In the genomic region with DNA sequence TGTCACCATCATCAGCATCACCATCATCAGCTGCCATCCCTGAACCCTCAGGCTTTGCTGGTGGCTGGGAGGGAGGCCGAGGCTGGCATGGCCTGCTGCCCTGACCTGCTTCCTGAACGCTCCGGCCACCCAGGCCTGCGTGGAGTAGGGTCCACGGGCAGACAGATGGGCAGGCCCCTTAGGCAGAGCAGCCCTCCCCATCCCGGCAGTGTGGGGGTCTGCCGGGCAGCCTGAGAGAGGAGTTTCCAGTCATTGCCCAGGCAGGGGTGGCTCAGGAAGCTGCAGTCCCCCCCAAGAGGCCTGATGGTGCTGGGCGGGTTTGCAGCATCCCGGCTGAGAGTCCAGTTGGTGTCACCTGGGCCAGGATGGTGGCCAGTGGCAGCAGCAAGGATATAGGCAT, we compare ENCODE assay signal across 26 cellular contexts. TPM values are rescaled to one million over a fixed set of nuclear protein-coding genes. Genes with fewer than 3 reads are reported as not detected.
DNase-seq lines count a peak whose midpoint lies in the region; ATAC-seq and TF ChIP-seq lines count a peak whose summit lies in the region.
"Had no signal": no experiment of that assay in that cellular context is flagged by ENCODE, and none has a peak within 500 bp of the region (broad histone marks: within the 10 kb centered on the region; RNA-seq: fewer than 3 reads in every experiment).

No MANE protein-coding gene starts in this region.

- no peak overlapping the region for H4K91ac ChIP-seq in trophoblast cell (ENCODE audit: low read depth, low read length)

- H4K8ac ChIP-seq in trophoblast cell (ENCODE audit: low read depth, low read length): no peak overlapping the region

- TF ChIP-seq POLR2A in thyroid gland (IDR thresholded peaks at IDR 0.05): no peak

- peak overlapping the region; percentile 30 for H2AK5ac ChIP-seq in trophoblast cell (ENCODE audit: low read length)

- H3K23ac ChIP-seq in trophoblast cell (ENCODE audit: low read length): no peak overlapping the region

- peak overlapping the region; percentile 92 to 99 (median 96) for H3K27ac ChIP-seq in heart right ventricle
- peak overlapping the region; percentile 43 to 78 for H3K27ac ChIP-seq in right atrium auricular region
- H3K27ac ChIP-seq in trophoblast cell (ENCODE audit: low read depth, low read length): no peak overlapping the region
- H3K27ac ChIP-seq in thyroid gland: peak overlapping the region; percentile 41 to 49 (median 48)
- no peak overlapping the region for H3K27ac ChIP-seq in endodermal cell (ENCODE audit: low read depth, low read length)
- H3K27ac ChIP-seq: ovary, vagina had no signal

- no peak overlapping the region for H2AFZ ChIP-seq in trophoblast cell (ENCODE audit: insufficient read depth, low read length, poor library complexity)

- intact Hi-C loops in heart right ventricle (cut with DNase I): loop anchor here in 1 of 10 donors (5.0 kb wide), 1 partner anchor 57 kb away; a partner anchor contains a TSS
- intact Hi-C loops in left ventricle myocardium superior (cut with micrococcal nuclease): no loop called here
- intact Hi-C loops in thyroid gland (cut with DNase I): no loop called here

- TF ChIP-seq CTCF in heart right ventricle (IDR thresholded peaks at IDR 0.05): no peak
- TF ChIP-seq CTCF in right atrium auricular region (IDR thresholded peaks at IDR 0.05): no peak
- TF ChIP-seq CTCF in thyroid gland (IDR thresholded peaks at IDR 0.05): no peak
- TF ChIP-seq CTCF in endodermal cell (conservative IDR thresholded peaks at IDR 0.05): no peak

- peak overlapping the region in 3 of 10 donors; percentile 9 to 76 (median 75) for H3K4me3 ChIP-seq in heart right ventricle
- H3K4me3 ChIP-seq in right atrium auricular region: no peak overlapping the region
- no peak overlapping the region for H3K4me3 ChIP-seq in trophoblast cell (ENCODE audit: low read depth, low read length)
- no peak overlapping the region for H3K4me3 ChIP-seq in thyroid gland (replicated peaks in 1 of 3)
- H3K4me3 ChIP-seq in endodermal cell (ENCODE audit: low read length): no peak overlapping the region
- H3K4me3 ChIP-seq: ovary, Peyer's patch, vagina had no signal

- H3K9ac ChIP-seq in trophoblast cell (ENCODE audit: low read length): no peak overlapping the region
- H3K9ac ChIP-seq in endodermal cell (ENCODE audit: extremely low read depth, low read length, poor library complexity, severe bottlenecking): no peak overlapping the region

- no peaks in the 10 kb centered on the region for H3K79me1 ChIP-seq in trophoblast cell (ENCODE audit: low read length)

- H3K27me3 Mint-ChIP-seq in endodermal cell (ENCODE audit: insufficient read depth): no peaks in the 10 kb centered on the region

- no peak overlapping the region for H4K12ac ChIP-seq in trophoblast cell (ENCODE audit: low read depth, low read length)

- no peak overlapping the region for H3K4me2 ChIP-seq in trophoblast cell (ENCODE audit: low read length)

- H3K4me1 ChIP-seq in heart right ventricle: peaks cover 0 to 58% (median 32%) of the 10 kb centered on the region in 9 donors
- peaks cover 0 to 28% of the 10 kb centered on the region in 2 donors for H3K4me1 ChIP-seq in right atrium auricular region
- H3K4me1 ChIP-seq in trophoblast cell (ENCODE audit: control insufficient read depth in 1 of 2, insufficient read depth in 2 of 2, low read length in 2 of 2): peaks cover 3 to 8% of the 10 kb centered on the region in 2 experiments
- no peaks in the 10 kb centered on the region for H3K4me1 ChIP-seq in thyroid gland
- H3K4me1 ChIP-seq in endodermal cell (ENCODE audit: control insufficient read depth, insufficient read depth, low read length): no peaks in the 10 kb centered on the region
- H3K4me1 ChIP-seq: vagina had no signal

- 70 to 71% methylated on average over 9 of the region's 9 CpGs for WGBS in heart right ventricle, 2 donors
- no CpG with 5 or more reads among the region's 9 CpGs for WGBS in trophoblast cell (ENCODE audit: extremely low coverage, insufficient coverage, insufficient read length)
- WGBS in thyroid gland, 2 donors: 71 to 73% methylated on average over 2 to 5 of the region's 9 CpGs
- WGBS in endodermal cell (ENCODE audit: insufficient coverage in 1 of 2, insufficient read length in 1 of 2), 2 experiments: 80 to 93% methylated on average over 2 to 9 of the region's 9 CpGs

- H3K9me3 ChIP-seq in heart right ventricle (no peaks in the 10 kb centered on the region), right atrium auricular region (no peaks in the 10 kb centered on the region), trophoblast cell (ENCODE audit: insufficient read depth, low read depth, low read length) (peaks cover 2% of the 10 kb centered on the region), thyroid gland (no peaks in the 10 kb centered on the region), endodermal cell (ENCODE audit: control insufficient read depth, low read length) (no peaks in the 10 kb centered on the region)
- H3K9me3 ChIP-seq: ovary, Peyer's patch, vagina had no signal

- H2BK5ac ChIP-seq in trophoblast cell (ENCODE audit: low read depth, low read length, poor library complexity): no peak overlapping the region

- no peaks in the 10 kb centered on the region for H3K79me2 ChIP-seq in trophoblast cell (ENCODE audit: control insufficient read depth, insufficient read depth, low read length, poor library complexity)

- H3K14ac ChIP-seq in trophoblast cell (ENCODE audit: low read length): no peak overlapping the region

- peaks cover 0 to 64% (median 0%) of the 10 kb centered on the region in 7 donors for H3K27me3 ChIP-seq in heart right ventricle
- H3K27me3 ChIP-seq in right atrium auricular region: no peaks in the 10 kb centered on the region
- H3K27me3 ChIP-seq in trophoblast cell (ENCODE audit: insufficient read depth, low read length): no peaks in the 10 kb centered on the region
- H3K27me3 ChIP-seq in thyroid gland: no peaks in the 10 kb centered on the region
- no peaks in the 10 kb centered on the region for H3K27me3 ChIP-seq in endodermal cell (ENCODE audit: control insufficient read depth, insufficient read depth, low read length, poor library complexity, severe bottlenecking)
- H3K27me3 ChIP-seq: ovary, vagina had no signal

- no peaks in the 10 kb centered on the region for H3K36me3 Mint-ChIP-seq in endodermal cell (ENCODE audit: low read depth)
- H3K36me3 Mint-ChIP-seq: CD8-positive, alpha-beta T cell; stimulated activated effector memory CD8-positive, alpha-beta T cell treated with anti-CD3 and anti-CD28 coated beads, Interleukin-12 subunit alpha, Interleukin-12 subunit beta, amount 100 ng/mL, for 72 hours had no signal

- H3K9me3 Mint-ChIP-seq in endodermal cell: no peaks in the 10 kb centered on the region
- H3K9me3 Mint-ChIP-seq: activated CD4-positive, alpha-beta memory T cell treated with anti-CD3 and anti-CD28 coated beads, Interleukin-2, amount 10 ng/mL, durations not matched to agents 7 days and 5 days; activated naive CD4-positive, alpha-beta T cell treated with anti-CD3 and anti-CD28 coated beads, Interleukin-2, amount 50 U/mL, for 24 hours; activated T-helper 2 cell treated with anti-CD3 and anti-CD28 coated beads, Interferon-gamma antibody, Interleukin-2, Interleukin-4, amounts not matched to agents 10 μg/mL and 5 μg/mL and 100 μg/mL, durations not matched to agents 14 hours and 24 hours and 36 hours; CD8-positive, alpha-beta T cell; stimulated activated effector memory CD8-positive, alpha-beta T cell treated with anti-CD3 and anti-CD28 coated beads, Interleukin-12 subunit alpha, Interleukin-12 subunit beta, amount 100 ng/mL, for 72 hours had no signal

- H3K4ac ChIP-seq in trophoblast cell (ENCODE audit: low read depth, low read length): no peak overlapping the region

- H3K27ac Mint-ChIP-seq in endodermal cell: no peak overlapping the region
- H3K27ac Mint-ChIP-seq: activated CD4-positive, alpha-beta memory T cell treated with anti-CD3 and anti-CD28 coated beads, Interleukin-2, amount 10 ng/mL, durations not matched to agents 7 days and 5 days; activated naive CD4-positive, alpha-beta T cell treated with anti-CD3 and anti-CD28 coated beads, Interleukin-2, amount 50 U/mL, for 24 hours; activated T-helper 2 cell treated with anti-CD3 and anti-CD28 coated beads, Interferon-gamma antibody, Interleukin-2, Interleukin-4, amounts not matched to agents 10 μg/mL and 5 μg/mL and 100 μg/mL, durations not matched to agents 14 hours and 24 hours and 36 hours; CD8-positive, alpha-beta T cell; stimulated activated effector memory CD8-positive, alpha-beta T cell treated with anti-CD3 and anti-CD28 coated beads, Interleukin-12 subunit alpha, Interleukin-12 subunit beta, amount 100 ng/mL, for 72 hours had no signal

- H3K18ac ChIP-seq in trophoblast cell (ENCODE audit: low read length): no peak overlapping the region

- no peaks in the 10 kb centered on the region for H3K4me1 Mint-ChIP-seq in endodermal cell
- H3K4me1 Mint-ChIP-seq: stimulated activated effector memory CD8-positive, alpha-beta T cell treated with anti-CD3 and anti-CD28 coated beads, Interleukin-12 subunit alpha, Interleukin-12 subunit beta, amount 100 ng/mL, for 72 hours had no signal

- no peak overlapping the region for H2BK12ac ChIP-seq in trophoblast cell (ENCODE audit: low read length)

- no peak for ATAC-seq in heart right ventricle
- no peak for ATAC-seq in left ventricle myocardium superior
- ATAC-seq: CD8-positive, alpha-beta T cell; stimulated activated effector memory CD8-positive, alpha-beta T cell treated with anti-CD3 and anti-CD28 coated beads, Interleukin-12 subunit alpha, Interleukin-12 subunit beta, amount 100 ng/mL, for 72 hours had no signal

- H2BK120ac ChIP-seq in trophoblast cell (ENCODE audit: insufficient read depth, low read length, poor library complexity): no peak overlapping the region

- H3K36me3 ChIP-seq in heart right ventricle: no peaks in the 10 kb centered on the region
- no peaks in the 10 kb centered on the region for H3K36me3 ChIP-seq in right atrium auricular region
- no peaks in the 10 kb centered on the region for H3K36me3 ChIP-seq in trophoblast cell (ENCODE audit: control insufficient read depth in 1 of 2, insufficient read depth in 2 of 2, low read length in 2 of 2)
- H3K36me3 ChIP-seq in thyroid gland: no peaks in the 10 kb centered on the region
- H3K36me3 ChIP-seq in endodermal cell (ENCODE audit: control insufficient read depth, insufficient read depth, low read length): no peaks in the 10 kb centered on the region
- H3K36me3 ChIP-seq: ovary, Peyer's patch, vagina had no signal

- DNase-seq in heart right ventricle (peak in 1 of 2 donors; percentile 9), left ventricle myocardium superior (no peak), right atrium auricular region (ENCODE audit: low spot score) (no peak), trophoblast cell (no peak), thyroid gland (no peak), NOMO-1 treated with DMSO at 0.1 percent for 48 hours (lab: John Stamatoyannopoulos, UW; ENCODE audit: unreplicated experiment) (no peak), endodermal cell (no peak)
- DNase-seq in activated CD8-positive, alpha-beta memory T cell treated with anti-CD3 and anti-CD28 coated beads for 24 hours: no peak
- DNase-seq: activated CD4-positive, alpha-beta memory T cell treated with anti-CD3 and anti-CD28 coated beads, Interleukin-2, amount 10 ng/mL, durations not matched to agents 7 days and 5 days; amygdala; head of caudate nucleus; mesendoderm; NCI-H1417 treated with DMSO at 0.1 percent for 48 hours; NCI-H2029 treated with DMSO at 0.1 percent for 48 hours; NCI-H2227 treated with DMSO at 0.1 percent for 48 hours; NCI-H526 treated with DMSO at 0.1 percent for 48 hours; ovary; SIG-M5; stimulated activated CD4-positive, alpha-beta T cell treated with anti-CD3 and anti-CD28 coated beads, Interleukin-4, amount 100 ng/mL, for 4 hours; substantia nigra had no signal

- no peak overlapping the region for H3K4me3 Mint-ChIP-seq in endodermal cell
- H3K4me3 Mint-ChIP-seq: activated CD4-positive, alpha-beta memory T cell treated with anti-CD3 and anti-CD28 coated beads, Interleukin-2, amount 10 ng/mL, durations not matched to agents 7 days and 5 days; activated naive CD4-positive, alpha-beta T cell treated with anti-CD3 and anti-CD28 coated beads, Interleukin-2, amount 50 U/mL, for 24 hours; CD8-positive, alpha-beta T cell; stimulated activated effector memory CD8-positive, alpha-beta T cell treated with anti-CD3 and anti-CD28 coated beads, Interleukin-12 subunit alpha, Interleukin-12 subunit beta, amount 100 ng/mL, for 72 hours had no signal

RNA-seq across cellular contexts. Expression of a gene that starts 7.9 kb away (rescaled TPM):
- total RNA-seq in heart right ventricle (100 to 1,000 TPM in 5 of 10 donors, 10 to 100 TPM in 5; 68.6 to 115 (median 99.6) TPM), left ventricle myocardium superior (63.8 TPM), right atrium auricular region (100 to 1,000 TPM; 114 to 120 TPM), thyroid gland (100 to 1,000 TPM in 1 of 4 donors, 10 to 100 TPM in 3; 38.4 to 143 (median 81.6) TPM), endodermal cell (10 to 100 TPM; 31.5 to 34.0 TPM)
- polyA plus RNA-seq in heart right ventricle: 100 to 1,000 TPM; 160 to 377 TPM
- polyA plus RNA-seq in trophoblast cell (2013): 29.6 and 29.9 TPM in 2 replicates
- polyA plus RNA-seq in endodermal cell (2013, experiment 1 of 2): 19.7 TPM
- polyA plus RNA-seq in endodermal cell (2013, experiment 2 of 2): 15.6 TPM
- total RNA-seq: CD8-positive, alpha-beta T cell had no signal

RNA-seq across cellular contexts. Expression of a gene that starts 32.4 kb away (rescaled TPM):
- total RNA-seq in heart right ventricle: 10 to 100 TPM; 48.1 to 83.3 (median 58.4) TPM
- polyA plus RNA-seq in heart right ventricle: 100 to 1,000 TPM in 1 of 2 donors, 10 to 100 TPM in 1; 97.2 to 195 TPM
- total RNA-seq in left ventricle myocardium superior: 53.8 TPM
- 10 to 100 TPM; 71.9 to 81.9 TPM for total RNA-seq in right atrium auricular region
- 16.6 and 17.1 TPM in 2 replicates for polyA plus RNA-seq in trophoblast cell (2013)
- total RNA-seq in thyroid gland: 10 to 100 TPM; 58.6 to 78.7 (median 72.0) TPM
- total RNA-seq in endodermal cell: 10 to 100 TPM; 33.4 to 39.8 TPM
- polyA plus RNA-seq in endodermal cell (2013, experiment 1 of 2): 16.9 TPM
- polyA plus RNA-seq in endodermal cell (2013, experiment 2 of 2): 14.3 TPM

RNA-seq across cellular contexts. Expression of a gene that starts 57.6 kb away (rescaled TPM):
- total RNA-seq in heart right ventricle: 10 to 100 TPM; 15.7 to 26.1 (median 17.9) TPM
- 10 to 100 TPM; 24.8 to 37.9 TPM for polyA plus RNA-seq in heart right ventricle
- 22.3 TPM for total RNA-seq in left ventricle myocardium superior
- 10 to 100 TPM; 45.1 to 45.7 TPM for total RNA-seq in right atrium auricular region
- polyA plus RNA-seq in trophoblast cell (2013): 29.3 and 30.2 TPM in 2 replicates
- total RNA-seq in thyroid gland: 10 to 100 TPM; 19.4 to 23.6 (median 22.6) TPM
- total RNA-seq in endodermal cell: 10 to 100 TPM; 35.1 to 45.4 TPM
- 56.2 TPM for polyA plus RNA-seq in endodermal cell (2013, experiment 1 of 2)
- polyA plus RNA-seq in endodermal cell (2013, experiment 2 of 2): 53.5 TPM

Comparison
In these comparisons a context has a peak if more than half of its experiments do, and no peak if none do; other contexts are left out.
1. H3K27ac ChIP-seq: peak in heart right ventricle (10 of 10), right atrium auricular region (2 of 2) and thyroid gland (3 of 3); none in trophoblast cell (single experiment) and endodermal cell (single experiment).